In the genomic region with DNA sequence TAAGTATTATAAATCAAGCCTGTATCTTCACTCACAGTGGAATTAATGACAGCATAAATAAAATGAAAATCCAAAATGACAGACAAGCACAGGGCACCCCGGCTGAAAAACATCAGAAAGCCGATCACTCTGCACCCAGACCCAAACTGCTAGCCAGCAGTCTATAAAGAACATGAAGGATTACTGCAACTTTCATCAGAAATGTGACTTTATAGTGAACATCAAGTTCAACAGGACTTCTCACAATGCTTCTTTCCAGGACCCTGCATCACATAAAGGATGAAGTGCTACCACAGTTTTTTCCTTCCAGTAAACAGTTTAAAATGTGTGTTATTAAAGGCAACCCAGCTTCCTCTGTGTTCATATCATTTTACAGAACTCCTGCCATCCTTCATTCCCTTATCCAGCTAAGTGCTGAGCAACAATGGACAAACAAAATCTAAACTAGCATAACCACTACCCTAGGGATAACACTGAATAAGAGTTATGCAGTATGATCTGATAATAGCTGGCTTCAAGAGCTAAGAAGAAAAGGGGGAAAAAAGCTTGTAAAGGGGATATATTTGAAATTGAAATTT, we compare ENCODE assay signal across 14 cellular contexts.
DNase-seq lines count a peak whose midpoint lies in the region; ATAC-seq and TF ChIP-seq lines count a peak whose summit lies in the region.
"Had no signal": no experiment of that assay in that cellular context is flagged by ENCODE, and none has a peak within 500 bp of the region (broad histone marks: within the 10 kb centered on the region; RNA-seq: fewer than 3 reads in every experiment).

No MANE protein-coding gene starts in this region.

- H2BK120ac ChIP-seq in neuronal stem cell (ENCODE audit: low read depth, low read length): no peak overlapping the region

- no peak overlapping the region for H4K91ac ChIP-seq in neuronal stem cell (ENCODE audit: low read depth, low read length, poor library complexity)

- no peak overlapping the region for H3K9ac ChIP-seq in neuronal stem cell (ENCODE audit: low read depth, low read length, poor library complexity)

- peaks cover 3% of the 10 kb centered on the region for H3K36me3 Mint-ChIP-seq in CD4-positive, CD25-positive, alpha-beta regulatory T cell
- H3K36me3 Mint-ChIP-seq: activated naive CD4-positive, alpha-beta T cell treated with anti-CD3 and anti-CD28 coated beads, Interleukin-2, amount 50 U/mL, for 24 hours had no signal

- H2BK12ac ChIP-seq in neuronal stem cell (ENCODE audit: low read length): no peak overlapping the region

- H2AFZ ChIP-seq in neuronal stem cell (ENCODE audit: low read length): peak overlapping the region; percentile 9

- no peaks in the 10 kb centered on the region for H3K36me3 ChIP-seq in CD4-positive, CD25-positive, alpha-beta regulatory T cell (ENCODE audit: control insufficient read depth, insufficient read depth, low read length)
- no peaks in the 10 kb centered on the region for H3K36me3 ChIP-seq in neuronal stem cell (replicated peaks in 1 of 2; ENCODE audit: control insufficient read depth in 2 of 2, insufficient read depth in 2 of 2, low read length in 2 of 2)
- H3K36me3 ChIP-seq: Peyer's patch had no signal

- peaks cover 6 to 15% (median 12%) of the 10 kb centered on the region in 4 donors for H3K4me1 Mint-ChIP-seq in CD4-positive, CD25-positive, alpha-beta regulatory T cell
- H3K4me1 Mint-ChIP-seq: activated naive CD4-positive, alpha-beta T cell treated with anti-CD3 and anti-CD28 coated beads, Interleukin-2, amount 50 U/mL, for 24 hours had no signal

- H3K18ac ChIP-seq in neuronal stem cell (ENCODE audit: low read length): no peak overlapping the region

- no peak overlapping the region for H3K27ac ChIP-seq in CD4-positive, CD25-positive, alpha-beta regulatory T cell (ENCODE audit: insufficient read depth, low read length, poor library complexity, severe bottlenecking)
- H3K27ac ChIP-seq in neuronal stem cell (replicated peaks; ENCODE audit: low read length): no peak overlapping the region
- H3K27ac ChIP-seq: Peyer's patch had no signal

- no peak overlapping the region for H3K23ac ChIP-seq in neuronal stem cell (ENCODE audit: low read depth, low read length, poor library complexity)

- no peaks in the 10 kb centered on the region for H3K4me1 ChIP-seq in CD4-positive, CD25-positive, alpha-beta regulatory T cell (ENCODE audit: control insufficient read depth, insufficient read depth, low read length, poor library complexity, severe bottlenecking)
- H3K4me1 ChIP-seq in neuronal stem cell (ENCODE audit: control insufficient read depth in 2 of 2, insufficient read depth in 1 of 2, low read depth in 1 of 2, low read length in 2 of 2): peaks cover 0 to 5% of the 10 kb centered on the region in 2 donors

- H2BK15ac ChIP-seq in neuronal stem cell (ENCODE audit: low read length): no peak overlapping the region

- WGBS in neuronal stem cell (ENCODE audit: extremely low coverage in 2 of 2, insufficient read length in 2 of 2, insufficient replicate concordance in 1 of 2), 2 donors: no CpG with 5 or more reads among the region's 2 CpGs

- no peaks in the 10 kb centered on the region for H3K27me3 Mint-ChIP-seq in CD4-positive, CD25-positive, alpha-beta regulatory T cell
- H3K27me3 Mint-ChIP-seq: activated naive CD4-positive, alpha-beta T cell treated with anti-CD3 and anti-CD28 coated beads, Interleukin-2, amount 50 U/mL, for 24 hours had no signal

- no peaks in the 10 kb centered on the region for H3K9me3 ChIP-seq in CD4-positive, CD25-positive, alpha-beta regulatory T cell (ENCODE audit: control insufficient read depth in 2 of 2, low read length in 2 of 2)
- H3K9me3 ChIP-seq in neuronal stem cell (replicated peaks in 1 of 2; ENCODE audit: control insufficient read depth in 2 of 2, insufficient read depth in 1 of 2, low read depth in 1 of 2, low read length in 2 of 2): no peaks in the 10 kb centered on the region
- H3K9me3 ChIP-seq: Peyer's patch had no signal

- no peaks in the 10 kb centered on the region for H3K27me3 ChIP-seq in CD4-positive, CD25-positive, alpha-beta regulatory T cell (ENCODE audit: control insufficient read depth, insufficient read depth, low read length)
- H3K27me3 ChIP-seq in neuronal stem cell (ENCODE audit: control insufficient read depth in 3 of 3, insufficient read depth in 3 of 3, low read depth in 1 of 3, low read length in 3 of 3): no peaks in the 10 kb centered on the region
- H3K27me3 ChIP-seq: Peyer's patch had no signal

- H3K4me2 ChIP-seq in neuronal stem cell (ENCODE audit: insufficient read depth, low read length, poor library complexity, severe bottlenecking): no peak overlapping the region

- ATAC-seq in CD4-positive, CD25-positive, alpha-beta regulatory T cell (ENCODE audit: low read depth in 2 of 2): no peak
- ATAC-seq in GM19452 (IDR thresholded peaks at IDR 0.05; ENCODE audit: unreplicated experiment): peak; percentile 10
- ATAC-seq: HCT116 had no signal

- no peak overlapping the region for H3K4me3 Mint-ChIP-seq in CD4-positive, CD25-positive, alpha-beta regulatory T cell
- H3K4me3 Mint-ChIP-seq: activated naive CD4-positive, alpha-beta T cell treated with anti-CD3 and anti-CD28 coated beads, Interleukin-2, amount 50 U/mL, for 24 hours; nephron had no signal

- H3K27ac Mint-ChIP-seq in CD4-positive, CD25-positive, alpha-beta regulatory T cell: peak overlapping the region in 2 of 3 donors; percentile 73 to 79
- H3K27ac Mint-ChIP-seq: activated naive CD4-positive, alpha-beta T cell treated with anti-CD3 and anti-CD28 coated beads, Interleukin-2, amount 50 U/mL, for 24 hours; nephron had no signal

- no peak overlapping the region for H3K4me3 ChIP-seq in CD4-positive, CD25-positive, alpha-beta regulatory T cell (ENCODE audit: low read depth, low read length)
- H3K4me3 ChIP-seq in astrocyte of the spinal cord (ENCODE audit: low read depth, low read length) (no peak overlapping the region), neuronal stem cell (ENCODE audit: low read length in 2 of 2) (no peak overlapping the region)
- H3K4me3 ChIP-seq: GM12878, Peyer's patch had no signal

- in situ Hi-C loops in astrocyte of the spinal cord (cut with HindIII; ENCODE audit: low sequenced_read_pairs): no loop called here

- no peak overlapping the region for H3K4ac ChIP-seq in neuronal stem cell (ENCODE audit: low read length)

- no peak for TF ChIP-seq CTCF in astrocyte of the spinal cord (IDR thresholded peaks at IDR 0.05; ENCODE audit: low read depth, low read length)

- H3K14ac ChIP-seq in neuronal stem cell (ENCODE audit: low read length): no peak overlapping the region

- H2BK5ac ChIP-seq in neuronal stem cell (ENCODE audit: low read length): no peak overlapping the region

- DNase-seq in CD4-positive, CD25-positive, alpha-beta regulatory T cell: no peak
- DNase-seq in astrocyte of the spinal cord (ENCODE audit: low read depth, low spot score) (peak; percentile 19), neuronal stem cell (ENCODE audit: low spot score) (no peak), NCI-H446 (lab: John Stamatoyannopoulos, UW) (no peak), DMS79 treated with DMSO at 0.1 percent for 48 hours (lab: John Stamatoyannopoulos, UW) (no peak), GM19238 (ENCODE audit: insufficient read length, low spot score) (no peak)
- DNase-seq: activated CD4-positive, alpha-beta T cell treated with anti-CD3 and anti-CD28 coated beads for 48 hours; NCI-H526 treated with DMSO at 0.1 percent for 48 hours had no signal

- H2AK5ac ChIP-seq in neuronal stem cell (ENCODE audit: low read depth, low read length): no peak overlapping the region

- peaks cover 0 to 2% (median 0%) of the 10 kb centered on the region in 7 donors for H3K9me3 Mint-ChIP-seq in CD4-positive, CD25-positive, alpha-beta regulatory T cell

- no peak overlapping the region for H4K8ac ChIP-seq in neuronal stem cell (ENCODE audit: low read depth, low read length)

- H3K79me1 ChIP-seq in neuronal stem cell (ENCODE audit: low read depth, low read length): no peaks in the 10 kb centered on the region
